In genomic region chr9:113770396-113770795, GRCh38 we compare ENCODE assay signal across 23 cellular contexts.
"Had no signal": no experiment of that assay in that cellular context is flagged by ENCODE, and none has a peak within 500 bp of the region (broad histone marks: within the 10 kb centered on the region; RNA-seq: fewer than 3 reads in every experiment).

No MANE protein-coding gene starts in this region.

- DNase-seq: activated CD4-positive, alpha-beta memory T cell treated with anti-CD3 and anti-CD28 coated beads, Interleukin-2, amount 10 ng/mL, durations not matched to agents 7 days and 5 days; activated CD4-positive, alpha-beta T cell treated with anti-CD3 and anti-CD28 coated beads for 1 hour; activated CD4-positive, alpha-beta T cell treated with anti-CD3 and anti-CD28 coated beads, Interleukin-2, amount 10 ng/mL, durations not matched to agents 7 days and 5 days; activated CD8-positive, alpha-beta memory T cell treated with anti-CD3 and anti-CD28 coated beads, Interleukin-2, amount 50 U/mL, for 48 hours; activated gamma-delta T cell; activated naive CD4-positive, alpha-beta T cell treated with anti-CD3 and anti-CD28 coated beads, Interleukin-2, amount 50 U/mL, for 16 hours; activated T-cell treated with anti-CD3 and anti-CD28 coated beads, Interleukin-2, amount 50 U/mL, for 24 hours; amygdala; cortex of kidney; endodermal cell; esophagus squamous epithelium; foreskin melanocyte; left lung; lower lobe of right lung; mesendoderm; natural killer cell; posterior cingulate gyrus; right cardiac atrium; spleen; stimulated activated naive CD4-positive, alpha-beta T cell treated with Interleukin-2 at 50 U/mL for 16 hours; T-helper 2 cell had no signal

- H3K27ac ChIP-seq: esophagus squamous epithelium, left lung, lower lobe of right lung, spleen, tibial nerve had no signal

- H3K4me3 ChIP-seq: esophagus squamous epithelium, left lung, lower lobe of right lung, spleen, tibial nerve had no signal

- H3K27me3 ChIP-seq: esophagus squamous epithelium, tibial nerve had no signal

- H3K4me1 ChIP-seq: spleen had no signal

- ATAC-seq: left lung, lower lobe of right lung, natural killer cell, WTC11 had no signal

- H3K9me3 ChIP-seq: esophagus squamous epithelium, left lung, lower lobe of right lung had no signal

- H3K36me3 ChIP-seq: esophagus squamous epithelium, left lung, lower lobe of right lung, spleen, tibial nerve had no signal
